Comparison of ENCODE assay signal across 19 cellular contexts in the genomic region with DNA sequence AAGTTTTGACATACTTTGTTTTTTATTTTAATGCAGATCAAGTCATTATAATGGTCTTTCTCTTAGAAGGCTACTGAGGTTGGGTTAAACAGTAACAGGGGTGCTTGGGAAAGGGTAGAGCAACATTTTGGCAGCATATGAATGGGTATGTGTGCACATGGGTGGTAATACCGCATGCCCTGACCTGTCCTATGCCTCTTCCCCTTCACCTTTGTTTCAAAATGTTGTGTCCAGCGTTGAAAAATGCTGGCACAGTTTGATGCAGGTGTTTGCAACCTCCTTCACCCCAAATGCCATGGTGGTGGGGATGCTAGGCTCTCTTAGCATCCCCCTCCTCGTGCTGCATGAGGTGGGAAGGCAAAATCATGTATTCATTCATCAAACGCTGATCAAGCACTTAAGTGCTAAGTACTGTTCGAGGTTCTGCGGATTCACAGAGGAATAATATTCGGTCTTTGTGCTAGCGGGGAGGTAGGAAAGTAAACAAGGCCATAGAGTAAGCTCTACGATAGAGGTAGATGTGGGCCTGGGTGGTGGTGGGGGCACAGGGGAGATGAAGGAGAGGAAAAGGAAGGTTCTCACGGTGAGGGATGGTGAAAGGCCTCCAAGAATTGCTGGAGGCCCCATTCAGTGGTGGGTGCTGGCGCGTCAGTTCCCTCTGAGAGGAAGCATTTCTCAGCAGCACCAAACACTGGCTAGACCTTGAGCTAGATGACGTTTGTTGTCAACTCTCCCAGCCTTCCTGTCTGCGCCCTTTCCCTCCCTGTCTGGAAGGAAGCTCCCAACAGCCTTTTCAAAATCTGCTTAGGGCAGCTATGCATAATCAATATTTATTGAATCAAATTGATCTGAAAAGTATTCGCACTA. TPM values are rescaled to one million over a fixed set of nuclear protein-coding genes. Genes with fewer than 3 reads are reported as not detected.
DNase-seq lines count a peak whose midpoint lies in the region; ATAC-seq and TF ChIP-seq lines count a peak whose summit lies in the region.
"Had no signal": no experiment of that assay in that cellular context is flagged by ENCODE, and none has a peak within 500 bp of the region (broad histone marks: within the 10 kb centered on the region; RNA-seq: fewer than 3 reads in every experiment).

No MANE protein-coding gene starts in this region.

- no peaks in the 10 kb centered on the region for H3K79me2 ChIP-seq in smooth muscle cell (ENCODE audit: low read depth)

- no peak for TF ChIP-seq CTCF in brain microvascular endothelial cell (IDR thresholded peaks at IDR 0.05; ENCODE audit: low read depth, low read length, missing control alignments)
- TF ChIP-seq CTCF in smooth muscle cell (IDR thresholded peaks at IDR 0.05; ENCODE audit: borderline replicate concordance, insufficient read depth, poor library complexity, severe bottlenecking) = no peak
- no peak for TF ChIP-seq CTCF in BE2C (IDR thresholded peaks at IDR 0.05; ENCODE audit: low read depth, low read length)

- 83% methylated on average over 15 of the region's 15 CpGs for WGBS in smooth muscle cell (ENCODE audit: low lambda C conversion rate)

- H2AFZ ChIP-seq in smooth muscle cell (ENCODE audit: low read depth) = no peak overlapping the region

- in situ Hi-C loops in brain microvascular endothelial cell (cut with HindIII; ENCODE audit: low pct_ligation_motif_present, low sequenced_read_pairs) = no loop called here

- H3K27me3 ChIP-seq in brain microvascular endothelial cell (replicated peaks) = no peaks in the 10 kb centered on the region
- no peaks in the 10 kb centered on the region for H3K27me3 ChIP-seq in smooth muscle cell (ENCODE audit: low read depth)
- no peaks in the 10 kb centered on the region for H3K27me3 ChIP-seq in BE2C
- H3K27me3 ChIP-seq: gastrocnemius medialis had no signal

- H3K4me1 ChIP-seq in smooth muscle cell (ENCODE audit: low read depth) (peaks cover 31% of the 10 kb centered on the region), BE2C (peaks cover 35% of the 10 kb centered on the region)
- H3K4me1 ChIP-seq: gastrocnemius medialis had no signal

- peaks cover 26% of the 10 kb centered on the region for H3F3A ChIP-seq in smooth muscle cell (ENCODE audit: low read depth)

- H3K36me3 ChIP-seq in brain microvascular endothelial cell (replicated peaks) (no peaks in the 10 kb centered on the region), smooth muscle cell (ENCODE audit: low read depth) (no peaks in the 10 kb centered on the region), BE2C (no peaks in the 10 kb centered on the region)
- H3K36me3 ChIP-seq: gastrocnemius medialis, HAP-1 had no signal

- no peaks in the 10 kb centered on the region for H4K20me1 ChIP-seq in smooth muscle cell (ENCODE audit: low read depth)

- ATAC-seq in left lobe of liver = peak; percentile 18
- ATAC-seq: activated T-cell treated with anti-CD3 and anti-CD28 coated beads, Interleukin-2, amount 50 U/mL, for 72 hours; gastrocnemius medialis; GM12878; natural killer cell treated with Interleukin-12 subunit alpha and Interleukin-12 subunit beta and Interleukin-15 and Interleukin-18, amount 100 ng/mL, for 72 hours; PC-3; sciatic nerve had no signal

- no peak overlapping the region for H3K4me3 ChIP-seq in brain microvascular endothelial cell (ENCODE audit: low read depth, low read length)
- H3K4me3 ChIP-seq in smooth muscle cell = no peak overlapping the region
- H3K4me3 ChIP-seq in BE2C (ENCODE audit: low read depth, low read length) = no peak overlapping the region
- H3K4me3 ChIP-seq: gastrocnemius medialis, GM12878, HAP-1 had no signal

- DNase-seq in brain microvascular endothelial cell (peak; percentile 33), left lobe of liver (ENCODE audit: low spot score) (no peak), smooth muscle cell (lab: John Stamatoyannopoulos, UW; ENCODE audit: unreplicated experiment) (no peak), GM19238 (ENCODE audit: insufficient read length, low spot score) (no peak), BE2C (no peak), GM19240 (ENCODE audit: insufficient read length, low spot score) (no peak)
- DNase-seq: activated CD4-positive, alpha-beta memory T cell treated with anti-CD3 and anti-CD28 coated beads, Interleukin-2, amount 10 ng/mL, durations not matched to agents 7 days and 5 days; activated T-cell treated with anti-CD3 and anti-CD28 coated beads, Interleukin-2, amount 50 U/mL, for 72 hours; gastrocnemius medialis; NCI-H2029 treated with DMSO at 0.1 percent for 48 hours; NCI-H524; PC-3; substantia nigra had no signal

- no peak overlapping the region for H3K4me2 ChIP-seq in smooth muscle cell

- H3K27ac ChIP-seq in brain microvascular endothelial cell (peak overlapping the region; percentile 96), smooth muscle cell (ENCODE audit: low read depth) (peak overlapping the region; percentile 99)
- H3K27ac ChIP-seq: gastrocnemius medialis, VCaP had no signal

- peak overlapping the region; percentile 55 for H3K9ac ChIP-seq in smooth muscle cell (ENCODE audit: low read depth)

- H3K9me3 ChIP-seq in smooth muscle cell (replicated peaks; ENCODE audit: low read depth) = no peaks in the 10 kb centered on the region
- no peaks in the 10 kb centered on the region for H3K9me3 ChIP-seq in BE2C
- H3K9me3 ChIP-seq: gastrocnemius medialis, HAP-1 had no signal

TF ChIP-seq in PFSK-1, 5 proteins besides CTCF, POLR2A, EP300 and RAD21:
- TF ChIP-seq POLR2AphosphoS5 (IDR thresholded peaks at IDR 0.05; ENCODE audit: low read depth, low read length) (no peak), FOXP2 (optimal IDR thresholded peaks at IDR 0.05; ENCODE audit: borderline replicate concordance, extremely low read depth, extremely low read length, insufficient read depth) (peak; percentile 63), TAF1 (IDR thresholded peaks at IDR 0.05; ENCODE audit: borderline replicate concordance, insufficient read depth, low read length) (no peak)

RNA-seq across cellular contexts. Expression of gene MARCHF10, which starts 13.3 kb away (rescaled TPM):
- polyA plus RNA-seq in PFSK-1 (2012; ENCODE audit: insufficient read length, low read depth) = not detected
- total RNA-seq in left lobe of liver (not detected), smooth muscle cell (not detected in 2 replicates)
- polyA plus RNA-seq in smooth muscle cell = 0.26 TPM in 1 of 2 replicates, not detected in the other
- polyA plus RNA-seq in BE2C (2012; ENCODE audit: insufficient read depth, insufficient read length, low read depth) = not detected
- total RNA-seq: activated CD4-positive, alpha-beta memory T cell treated with anti-CD3 and anti-CD28 coated beads, Interleukin-2, amount 10 ng/mL, durations not matched to agents 7 days and 5 days; activated T-cell treated with anti-CD3 and anti-CD28 coated beads, Interleukin-2, amount 50 U/mL, for 72 hours; gastrocnemius medialis; natural killer cell treated with Interleukin-12 subunit alpha and Interleukin-12 subunit beta and Interleukin-15 and Interleukin-18, amount 100 ng/mL, for 72 hours; PC-3 had no signal
